Comparison of ENCODE assay signal across 16 cellular contexts in genomic region chr4:168573870-168574269, GRCh38.
DNase-seq lines count a peak whose midpoint lies in the region; ATAC-seq and TF ChIP-seq lines count a peak whose summit lies in the region.
"Had no signal": no experiment of that assay in that cellular context is flagged by ENCODE, and none has a peak within 500 bp of the region (broad histone marks: within the 10 kb centered on the region; RNA-seq: fewer than 3 reads in every experiment).

No MANE protein-coding gene starts in this region.

- TF ChIP-seq CTCF in RWPE2 (IDR thresholded peaks at IDR 0.05; ENCODE audit: poor library complexity, severe bottlenecking), result no peak
- no peak for TF ChIP-seq CTCF in brain microvascular endothelial cell (IDR thresholded peaks at IDR 0.05; ENCODE audit: low read depth, low read length, missing control alignments)

- H3K36me3 ChIP-seq in RWPE2 (ENCODE audit: low read depth) (no peaks in the 10 kb centered on the region), skeletal muscle satellite cell (ENCODE audit: insufficient read depth, low read length) (no peaks in the 10 kb centered on the region), brain microvascular endothelial cell (replicated peaks) (no peaks in the 10 kb centered on the region)

- H3K9me3 ChIP-seq in RWPE2 (ENCODE audit: severe bottlenecking) (no peaks in the 10 kb centered on the region), skeletal muscle satellite cell (replicated peaks; ENCODE audit: low read length) (no peaks in the 10 kb centered on the region)

- H3K4me1 ChIP-seq in RWPE2 (ENCODE audit: insufficient read depth, poor library complexity, severe bottlenecking) (peaks cover 18% of the 10 kb centered on the region), skeletal muscle satellite cell (ENCODE audit: control insufficient read depth, insufficient read depth, low read length) (peaks cover 39% of the 10 kb centered on the region)

- no peak for ATAC-seq in RWPE2 (ENCODE audit: low read depth)
- ATAC-seq: CD8-positive, alpha-beta T cell; GM23338; HepG2 had no signal

- peak overlapping the region; percentile 53 for H3K4me2 ChIP-seq in skeletal muscle satellite cell (ENCODE audit: low read length)
- H3K4me2 ChIP-seq: GM23338 had no signal

- peak; percentile 54 for DNase-seq in EH (ENCODE audit: low read depth)
- DNase-seq in RWPE2 (ENCODE audit: low spot score), result no peak
- peak; percentile 54 for DNase-seq in dedifferentiated amniotic fluid mesenchymal stem cell (ENCODE audit: extremely low spot score)
- no peak for DNase-seq in NOMO-1 treated with DMSO at 0.1 percent for 48 hours (lab: John Stamatoyannopoulos, UW; ENCODE audit: unreplicated experiment)
- DNase-seq in NK-92 treated with Interleukin-12 subunit alpha and Interleukin-12 subunit beta, amount 100 ng/mL, for 24 hours (lab: John Stamatoyannopoulos, UW), result no peak
- no peak for DNase-seq in brain microvascular endothelial cell
- no peak for DNase-seq in 8988T
- DNase-seq: CD8-positive, alpha-beta T cell; COR-L47; DMS153; DMS79 treated with DMSO at 0.1 percent for 48 hours; GF-D8; H7 had no signal

- H3K27ac ChIP-seq in RWPE2 (ENCODE audit: poor library complexity, severe bottlenecking) (peak overlapping the region; percentile 27), brain microvascular endothelial cell (no peak overlapping the region)

- in situ Hi-C loops in brain microvascular endothelial cell (cut with HindIII; ENCODE audit: low pct_ligation_motif_present, low sequenced_read_pairs), result no loop called here

- H3K4me3 ChIP-seq in RWPE2 (ENCODE audit: severe bottlenecking), result no peak overlapping the region
- H3K4me3 ChIP-seq in skeletal muscle satellite cell (ENCODE audit: low read length), result no peak overlapping the region
- no peak overlapping the region for H3K4me3 ChIP-seq in brain microvascular endothelial cell (ENCODE audit: low read depth, low read length)
- H3K4me3 ChIP-seq: GM23338 had no signal

- H3K27me3 ChIP-seq in RWPE2 (ENCODE audit: insufficient read depth, poor library complexity, severe bottlenecking) (no peaks in the 10 kb centered on the region), skeletal muscle satellite cell (ENCODE audit: control insufficient read depth, insufficient read depth, low read length) (no peaks in the 10 kb centered on the region), brain microvascular endothelial cell (replicated peaks) (no peaks in the 10 kb centered on the region)

- H3K9ac ChIP-seq in skeletal muscle satellite cell (ENCODE audit: low read depth, low read length), result no peak overlapping the region

Comparison
In these comparisons a context has a peak if more than half of its experiments do, and no peak if none do; other contexts are left out.
1. DNase-seq: peak in EH (single experiment) and dedifferentiated amniotic fluid mesenchymal stem cell (single experiment); none in RWPE2 (single experiment), NOMO-1 treated with DMSO at 0.1 percent for 48 hours (single experiment), NK-92 treated with Interleukin-12 subunit alpha and Interleukin-12 subunit beta, amount 100 ng/mL, for 24 hours (single experiment), brain microvascular endothelial cell (single experiment) and 8988T (single experiment).